In genomic region chr15:55126111-55126510, GRCh38 we compare ENCODE assay signal across 24 cellular contexts.
DNase-seq lines count a peak whose midpoint lies in the region; ATAC-seq and TF ChIP-seq lines count a peak whose summit lies in the region.
"Had no signal": no experiment of that assay in that cellular context is flagged by ENCODE, and none has a peak within 500 bp of the region (broad histone marks: within the 10 kb centered on the region; RNA-seq: fewer than 3 reads in every experiment).

No MANE protein-coding gene starts in this region.

- peak; percentile 4 for DNase-seq in NK-92 treated with Interleukin-12 subunit alpha and Interleukin-12 subunit beta, amount 100 ng/mL, for 24 hours (lab: John Stamatoyannopoulos, UW)
- DNase-seq in NK-92 (lab: John Stamatoyannopoulos, UW; ENCODE audit: unreplicated experiment) = no peak
- DNase-seq in GM12865 (ENCODE audit: low read depth) = peak; percentile 4
- peak; percentile 25 for DNase-seq in Jurkat, Clone E6-1 (ENCODE audit: low read depth, low spot score)
- no peak for DNase-seq in central memory CD8-positive, alpha-beta T cell (ENCODE audit: low spot score in 2 of 2)
- no peak for DNase-seq in activated naive CD8-positive, alpha-beta T cell treated with anti-CD3 and anti-CD28 coated beads, Interleukin-2, amount 50 U/mL, for 24 hours
- no peak for DNase-seq in SIG-M5 treated with dmso at 0.1 percent for 504 hours (lab: John Stamatoyannopoulos, UW; ENCODE audit: unreplicated experiment)
- DNase-seq: BE2C; C1 segment of cervical spinal cord; CD4-positive, alpha-beta memory T cell; CD4-positive, CD25-positive, alpha-beta regulatory T cell; CD8-positive, alpha-beta memory T cell; COR-L47; DMS 273 treated with DMSO at 0.1 percent for 48 hours; DMS153; DMS53; DMS79; DND-41; EL; GDM1 had no signal

- peak; percentile 60 for ATAC-seq in central memory CD8-positive, alpha-beta T cell (replicated peaks; ENCODE audit: extremely low read depth, poor library complexity, severe bottlenecking)
- ATAC-seq in activated naive CD8-positive, alpha-beta T cell treated with anti-CD3 and anti-CD28 coated beads, Interleukin-2, amount 50 U/mL, for 24 hours = no peak
- no peak for ATAC-seq in HG03460 (IDR thresholded peaks at IDR 0.05; ENCODE audit: unreplicated experiment)
- ATAC-seq: A549 had no signal

- no peaks in the 10 kb centered on the region for H3K4me1 Mint-ChIP-seq in central memory CD8-positive, alpha-beta T cell
- H3K4me1 Mint-ChIP-seq in activated naive CD8-positive, alpha-beta T cell treated with anti-CD3 and anti-CD28 coated beads, Interleukin-2, amount 50 U/mL, for 24 hours = no peaks in the 10 kb centered on the region
- H3K4me1 Mint-ChIP-seq: CD14-positive monocyte; CD4-positive, CD25-positive, alpha-beta regulatory T cell; CD8-positive, alpha-beta memory T cell had no signal

- H3K9me3 Mint-ChIP-seq in central memory CD8-positive, alpha-beta T cell = no peaks in the 10 kb centered on the region
- no peaks in the 10 kb centered on the region for H3K9me3 Mint-ChIP-seq in activated naive CD8-positive, alpha-beta T cell treated with anti-CD3 and anti-CD28 coated beads, Interleukin-2, amount 50 U/mL, for 24 hours

- TF ChIP-seq CTCF in GM12865 (IDR thresholded peaks at IDR 0.05; ENCODE audit: insufficient read depth, low read depth, low read length, missing control alignments) = no peak

- H3K4me3 ChIP-seq in GM12865 (ENCODE audit: low read depth, low read length) = no peak overlapping the region
- H3K4me3 ChIP-seq in Jurkat, Clone E6-1 (ENCODE audit: low read length) = no peak overlapping the region
- H3K4me3 ChIP-seq: A549, BLaER1 had no signal

- no peak overlapping the region for H3K27ac Mint-ChIP-seq in central memory CD8-positive, alpha-beta T cell (ENCODE audit: low read depth)
- H3K27ac Mint-ChIP-seq in activated naive CD8-positive, alpha-beta T cell treated with anti-CD3 and anti-CD28 coated beads, Interleukin-2, amount 50 U/mL, for 24 hours = no peak overlapping the region
- H3K27ac Mint-ChIP-seq: CD14-positive monocyte; CD4-positive, alpha-beta memory T cell; CD4-positive, CD25-positive, alpha-beta regulatory T cell had no signal

- H3K4me3 Mint-ChIP-seq in central memory CD8-positive, alpha-beta T cell = no peak overlapping the region
- no peak overlapping the region for H3K4me3 Mint-ChIP-seq in activated naive CD8-positive, alpha-beta T cell treated with anti-CD3 and anti-CD28 coated beads, Interleukin-2, amount 50 U/mL, for 24 hours
- H3K4me3 Mint-ChIP-seq: CD14-positive monocyte; CD4-positive, CD25-positive, alpha-beta regulatory T cell; CD8-positive, alpha-beta memory T cell had no signal

- H3K36me3 Mint-ChIP-seq in central memory CD8-positive, alpha-beta T cell (ENCODE audit: insufficient read depth) = no peaks in the 10 kb centered on the region
- no peaks in the 10 kb centered on the region for H3K36me3 Mint-ChIP-seq in activated naive CD8-positive, alpha-beta T cell treated with anti-CD3 and anti-CD28 coated beads, Interleukin-2, amount 50 U/mL, for 24 hours (ENCODE audit: low read depth)
- H3K36me3 Mint-ChIP-seq: CD14-positive monocyte; CD4-positive, alpha-beta memory T cell; CD4-positive, CD25-positive, alpha-beta regulatory T cell; CD8-positive, alpha-beta memory T cell had no signal

- H3K27me3 Mint-ChIP-seq in central memory CD8-positive, alpha-beta T cell = peaks cover 14% of the 10 kb centered on the region
- peaks cover 3% of the 10 kb centered on the region for H3K27me3 Mint-ChIP-seq in activated naive CD8-positive, alpha-beta T cell treated with anti-CD3 and anti-CD28 coated beads, Interleukin-2, amount 50 U/mL, for 24 hours

Comparison
In these comparisons a context has a peak if more than half of its experiments do, and no peak if none do; other contexts are left out.
1. DNase-seq: peak in NK-92 treated with Interleukin-12 subunit alpha and Interleukin-12 subunit beta, amount 100 ng/mL, for 24 hours (single experiment), GM12865 (single experiment) and Jurkat, Clone E6-1 (single experiment); none in NK-92 (single experiment), central memory CD8-positive, alpha-beta T cell (0 of 2), activated naive CD8-positive, alpha-beta T cell treated with anti-CD3 and anti-CD28 coated beads, Interleukin-2, amount 50 U/mL, for 24 hours (single experiment) and SIG-M5 treated with dmso at 0.1 percent for 504 hours (single experiment).